ENCODE assay signal across 21 cellular contexts in genomic region chr22:32842486-32842885, GRCh38. TPM values are rescaled to one million over a fixed set of nuclear protein-coding genes. Genes with fewer than 3 reads are reported as not detected.
DNase-seq lines count a peak whose midpoint lies in the region; ATAC-seq, FAIRE-seq and TF ChIP-seq lines count a peak whose summit lies in the region.
"Had no signal": no experiment of that assay in that cellular context is flagged by ENCODE, and none has a peak within 500 bp of the region (broad histone marks: within the 10 kb centered on the region; RNA-seq: fewer than 3 reads in every experiment).

No MANE protein-coding gene starts in this region.

- H3K4me1 ChIP-seq in right cardiac atrium (ENCODE audit: control insufficient read depth, insufficient read depth, low read length), result peaks cover 63% of the 10 kb centered on the region
- peaks cover 20 to 100% (median 86%) of the 10 kb centered on the region in 12 donors for H3K4me1 ChIP-seq in heart left ventricle
- no peaks in the 10 kb centered on the region for H3K4me1 ChIP-seq in K562 (replicated peaks in 1 of 2; ENCODE audit: control insufficient read depth in 2 of 2, insufficient read depth in 2 of 2, low read length in 2 of 2)

- WGBS in right cardiac atrium, result 74% methylated on average over 4 of the region's 4 CpGs
- WGBS in heart left ventricle, 4 donors, result 70 to 80% (median 75%) methylated on average over 4 of the region's 4 CpGs
- WGBS in K562 (ENCODE audit: insufficient coverage, low coverage, missing lambda C conversion rate), result 4% methylated on average over 4 of the region's 4 CpGs

- no peak overlapping the region for H3K4me2 ChIP-seq in K562 (ENCODE audit: insufficient read depth, low read length)

- CTCF ChIA-PET in K562 (lab: Yijun Ruan, JAX; ENCODE audit: low intra/inter-chr PET ratio), result no interaction called here

- H3K27me3 ChIP-seq in right cardiac atrium (ENCODE audit: control insufficient read depth, insufficient read depth) (no peaks in the 10 kb centered on the region), heart left ventricle (no peaks in the 10 kb centered on the region), K562 (ENCODE audit: control insufficient read depth in 2 of 2, insufficient read depth in 2 of 2, low read length in 2 of 2) (peaks cover 0 to 4% of the 10 kb centered on the region in 2 experiments; a peak in 1 of 5 replicates)
- H3K27me3 ChIP-seq: neutrophil had no signal

- H3K4me3 ChIP-seq in right cardiac atrium (ENCODE audit: low read length), result no peak overlapping the region
- H3K4me3 ChIP-seq in heart left ventricle, result no peak overlapping the region
- no peak overlapping the region for H3K4me3 ChIP-seq in NB4 (ENCODE audit: low read depth, low read length)
- no peak overlapping the region for H3K4me3 ChIP-seq in K562

- DNase-seq in right cardiac atrium, result no peak
- no peak for DNase-seq in heart left ventricle
- peak; percentile 14 for DNase-seq in NB4 (ENCODE audit: low read depth)
- DNase-seq in K562 (ENCODE audit: extremely low read depth in 1 of 4, low spot score in 3 of 4), result no peak
- no peak for DNase-seq in NCI-H1436 treated with DMSO at 0.1 percent for 48 hours (lab: John Stamatoyannopoulos, UW)
- no peak for DNase-seq in hypothalamus (lab: John Stamatoyannopoulos, UW)
- DNase-seq: activated CD4-positive, alpha-beta T cell treated with anti-CD3 and anti-CD28 coated beads, Interleukin-2, amount 10 ng/mL, durations not matched to agents 24 days and 14 days; activated CD8-positive, alpha-beta memory T cell treated with anti-CD3 and anti-CD28 coated beads, Interleukin-2, amount 10 ng/mL, durations not matched to agents 7 days and 5 days; activated naive CD4-positive, alpha-beta T cell treated with anti-CD3 and anti-CD28 coated beads for 36 hours; amniotic stem cell; C1 segment of cervical spinal cord; kidney glomerular epithelial cell; NCI-H510A; SHP77 treated with DMSO at 0.1 percent for 48 hours; small intestine had no signal

- H3K9me1 ChIP-seq in K562 (ENCODE audit: control insufficient read depth, insufficient read depth, low read length), result no peaks in the 10 kb centered on the region

- no peak overlapping the region for H3K9ac ChIP-seq in K562 (ENCODE audit: insufficient read depth in 1 of 2, low read depth in 2 of 2, low read length in 2 of 2)

- H3K36me3 ChIP-seq in heart left ventricle, result peaks cover 0 to 44% (median 13%) of the 10 kb centered on the region in 9 donors
- H3K36me3 ChIP-seq in K562 (ENCODE audit: control insufficient read depth, insufficient read depth, low read length), result no peaks in the 10 kb centered on the region
- H3K36me3 ChIP-seq: neutrophil had no signal

- in situ Hi-C loops in K562 (cut with MboI), result no loop called here

- H2AFZ ChIP-seq in K562 (ENCODE audit: low read depth, low read length), result no peak overlapping the region

- TF ChIP-seq CTCF in heart left ventricle (IDR thresholded peaks at IDR 0.05), result no peak
- TF ChIP-seq CTCF in NB4 (IDR thresholded peaks at IDR 0.05; ENCODE audit: low read depth, low read length), result no peak
- TF ChIP-seq CTCF in K562 (IDR thresholded peaks at IDR 0.05 in 2 of 3, conservative IDR thresholded peaks at IDR 0.05 in 1 of 3; ENCODE audit: insufficient read depth in 2 of 3, low read depth in 1 of 3, low read length in 3 of 3), result no peak

- H3K79me2 ChIP-seq in K562 (ENCODE audit: control insufficient read depth, insufficient read depth, low read length), result no peaks in the 10 kb centered on the region

- intact Hi-C loops in right cardiac atrium (cut with DNase I) (no loop called here), heart left ventricle (cut with DNase I) (loop anchor here in 2 of 10 donors (5.0 kb wide), 2 partner anchors 40 kb away; partner anchors contain the start of gene TIMP3 (in 1 of the 2)), K562 (cut with micrococcal nuclease) (no loop called here)

- POLR2A ChIA-PET in K562 (lab: Yijun Ruan, JAX), result no interaction called here

- H3K9me3 ChIP-seq in right cardiac atrium (ENCODE audit: control insufficient read depth, low read length), result no peaks in the 10 kb centered on the region
- no peaks in the 10 kb centered on the region for H3K9me3 ChIP-seq in heart left ventricle
- no peaks in the 10 kb centered on the region for H3K9me3 ChIP-seq in K562 (replicated peaks; ENCODE audit: control insufficient read depth, insufficient read depth, low read depth, low read length)
- H3K9me3 ChIP-seq: neutrophil had no signal

- no peaks in the 10 kb centered on the region for H4K20me1 ChIP-seq in K562 (replicated peaks; ENCODE audit: control insufficient read depth, insufficient read depth, low read length)

- no peak for TF ChIP-seq POLR2A in heart left ventricle (IDR thresholded peaks at IDR 0.05)
- TF ChIP-seq POLR2A in NB4 (IDR thresholded peaks at IDR 0.05; ENCODE audit: extremely low read depth, insufficient read length), result no peak
- no peak for TF ChIP-seq POLR2A in K562 (conservative IDR thresholded peaks at IDR 0.05)

- FAIRE-seq in K562 (lab: Jason Lieb, UNC), result no peak
- FAIRE-seq: GM19239, small intestine had no signal

- no peak for TF ChIP-seq EP300 in K562 (IDR thresholded peaks at IDR 0.05; ENCODE audit: low read length)

- TF ChIP-seq RAD21 in K562 (CRISPR knock-in tag; conservative IDR thresholded peaks at IDR 0.05 in 1 of 2, IDR thresholded peaks at IDR 0.05 in 1 of 2), result no peak

- no peak for ATAC-seq in right cardiac atrium
- no peak for ATAC-seq in heart left ventricle
- no peak for ATAC-seq in K562
- no peak for ATAC-seq in HG03135 (IDR thresholded peaks at IDR 0.05; ENCODE audit: unreplicated experiment)
- ATAC-seq in HG03108 (IDR thresholded peaks at IDR 0.05; ENCODE audit: unreplicated experiment), result no peak
- ATAC-seq: activated CD8-positive, alpha-beta memory T cell treated with anti-CD3 and anti-CD28 coated beads, Interleukin-2, amount 10 ng/mL, durations not matched to agents 7 days and 5 days; stimulated activated effector memory CD8-positive, alpha-beta T cell treated with anti-CD3 and anti-CD28 coated beads, Interleukin-12 subunit alpha, Interleukin-12 subunit beta, amount 100 ng/mL, for 72 hours had no signal

- H3K27ac ChIP-seq in right cardiac atrium (ENCODE audit: low read length) (peak overlapping the region; percentile 21), heart left ventricle (peak overlapping the region in 3 of 12 donors; percentile 0 to 22 (median 5)), K562 (ENCODE audit: extremely low read depth, low read depth, low read length) (no peak overlapping the region)
- H3K27ac ChIP-seq: neutrophil had no signal

- BruUV-seq in K562 (replicated peaks; lab: Mats Ljungman, UMichigan), result no TSS peak

TF ChIP-seq in K562, 482 proteins besides CTCF, POLR2A, EP300 and RAD21:
- TF ChIP-seq MAFG (tag; conservative IDR thresholded peaks at IDR 0.05), result peak; percentile 48
- TF ChIP-seq SIN3A (IDR thresholded peaks at IDR 0.05; ENCODE audit: borderline replicate concordance in 2 of 2, control insufficient read depth in 1 of 2, low read depth in 2 of 2, low read length in 2 of 2), result no peak
- TF ChIP-seq C11orf30 (IDR thresholded peaks at IDR 0.05; ENCODE audit: low read depth), result peak; percentile 13; the same call in 1 of the 2 replicates

RNA-seq across cellular contexts. Expression of gene TIMP3, which starts 41.0 kb away (rescaled TPM):
- total RNA-seq in right cardiac atrium, result 100 to 1,000 TPM; 488 to 893 (median 598) TPM
- polyA plus RNA-seq in right cardiac atrium, result 412 TPM
- total RNA-seq in heart left ventricle, result 100 to 1,000 TPM; 121 to 629 (median 187) TPM
- 100 to 1,000 TPM; 112 to 137 TPM for polyA plus RNA-seq in heart left ventricle
- total RNA-seq in K562 (2011; cell fraction: chromatin; rRNA removed; ENCODE audit: low replicate concordance), result 0.21 and 0.25 TPM in 2 replicates
- 0.13 and 0.50 TPM in 2 replicates for total RNA-seq in K562 (2011; cell fraction: nucleolus; rRNA removed)
- 0.29 and 0.84 TPM in 2 replicates for total RNA-seq in K562 (2011; cell fraction: nucleoplasm; rRNA removed)
- total RNA-seq in K562 (2014; rRNA removed), result 0.14 and 0.16 TPM in 2 replicates
- total RNA-seq in K562 (2014; rRNA removed; fragmentation: Illumina TruSeq; extraction: Trizol), result 0.18 and 0.19 TPM in 2 replicates
- 0.07 and 0.15 TPM in 2 replicates for total RNA-seq in K562 (2015; rRNA removed; fragmentation: Illumina TruSeq; extraction: Trizol)
- 0.73 and 0.89 TPM in 2 replicates for total RNA-seq in K562 (2021)
- 0.20 and 0.24 TPM in 2 replicates for polyA plus RNA-seq in K562 (2011; rRNA removed)
- polyA plus RNA-seq in K562 (2011; cell fraction: cytosol; rRNA removed), result 0.12 and 0.22 TPM in 2 replicates
- polyA plus RNA-seq in K562 (2011; cell fraction: nucleus; rRNA removed), result 0.09 and 0.10 TPM in 2 replicates
- polyA plus RNA-seq in K562 (2012), result 0.74 and 1.3 TPM in 2 replicates
- 0.25 and 0.28 TPM in 2 replicates for polyA plus RNA-seq in K562 (2014; fragmentation: Illumina TruSeq; extraction: Trizol)
- polyA plus RNA-seq in K562 (2014; fragmentation: Nextera tagmentation; extraction: Ambion mirVana), result under 1 TPM; 0.10 to 0.20 TPM
- polyA plus RNA-seq in K562 (2014; rRNA removed), result 0.07 and 0.20 TPM in 2 replicates
- polyA minus RNA-seq in K562 (2011; rRNA and poly(A)+ RNA removed), result 0.28 and 0.30 TPM in 2 replicates
- polyA minus RNA-seq in K562 (2011; cell fraction: cytosol; rRNA and poly(A)+ RNA removed), result 0.19 and 0.36 TPM in 2 replicates
- polyA minus RNA-seq in K562 (2011; cell fraction: nucleus; rRNA and poly(A)+ RNA removed), result 0.11 and 0.13 TPM in 2 replicates
- total RNA-seq: activated CD4-positive, alpha-beta T cell treated with anti-CD3 and anti-CD28 coated beads, Interleukin-2, amount 10 ng/mL, durations not matched to agents 24 days and 14 days; activated CD8-positive, alpha-beta memory T cell treated with anti-CD3 and anti-CD28 coated beads, Interleukin-2, amount 10 ng/mL, durations not matched to agents 7 days and 5 days; activated naive CD4-positive, alpha-beta T cell treated with anti-CD3 and anti-CD28 coated beads for 36 hours; T-helper 1 cell treated with Interleukin-12 subunit alpha and Interleukin-12 subunit beta and Interleukin-4 antibody, amounts not matched to agents 30 ng/mL and 1 ng/mL, for 36 hours had no signal

Comparison
In these comparisons a context has a peak if more than half of its experiments do, and no peak if none do; other contexts are left out.
1. RNA of gene TIMP3, which starts 41.0 kb away (total RNA-seq): 488 to 893 TPM in right cardiac atrium and 121 to 629 TPM in heart left ventricle; 0.07 to 0.89 TPM in K562; every median in the first group is over 10 times any median in the second.